16 cellular contexts compared by ENCODE assay signal in the genomic region with DNA sequence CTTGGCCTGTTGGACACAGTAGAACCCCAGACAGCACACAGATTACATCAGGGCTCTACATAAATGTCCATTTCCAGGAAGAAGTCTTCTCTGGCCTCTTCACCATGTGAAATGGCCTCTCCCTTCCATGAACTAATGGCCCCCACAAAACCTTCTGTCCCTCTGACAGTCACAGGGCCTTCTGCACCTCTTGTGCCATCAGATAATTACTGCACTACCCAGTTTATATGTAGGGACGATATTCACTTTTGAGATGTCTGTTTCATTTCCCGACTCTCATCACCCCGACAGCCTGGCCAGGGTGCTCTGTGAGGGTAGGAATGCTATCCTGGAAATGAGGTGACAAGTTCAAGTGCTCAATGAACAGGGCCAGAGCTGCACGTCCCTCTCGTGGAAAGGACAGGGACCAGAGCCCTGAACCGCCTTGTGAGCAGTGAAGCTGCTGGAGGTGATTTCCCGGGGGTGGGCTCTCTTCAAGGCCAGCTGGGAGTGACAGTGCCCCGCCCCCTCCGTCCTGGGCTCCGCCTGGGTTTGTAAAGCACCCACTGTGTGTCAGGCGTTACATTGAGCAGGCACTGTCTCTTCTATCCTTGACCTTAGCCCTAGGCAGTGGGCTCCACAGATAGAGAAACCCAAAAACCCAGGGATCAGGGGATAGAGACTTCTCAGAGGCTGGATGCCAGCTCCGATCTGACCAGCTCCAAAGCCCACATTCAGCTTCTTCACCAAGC. TPM values are rescaled to one million over a fixed set of nuclear protein-coding genes. Genes with fewer than 3 reads are reported as not detected.
DNase-seq lines count a peak whose midpoint lies in the region; ATAC-seq and TF ChIP-seq lines count a peak whose summit lies in the region.
"Had no signal": no experiment of that assay in that cellular context is flagged by ENCODE, and none has a peak within 500 bp of the region (broad histone marks: within the 10 kb centered on the region; RNA-seq: fewer than 3 reads in every experiment).

No MANE protein-coding gene starts in this region.

- no peaks in the 10 kb centered on the region for H3K36me3 ChIP-seq in H7 (replicated peaks; ENCODE audit: control insufficient read depth, insufficient read depth, low read length)
- H3K36me3 ChIP-seq in naive thymus-derived CD4-positive, alpha-beta T cell (ENCODE audit: control insufficient read depth in 2 of 3, insufficient read depth in 3 of 3, low read length in 3 of 3) = peaks cover 0 to 21% (median 0%) of the 10 kb centered on the region in 3 experiments
- H3K36me3 ChIP-seq: breast epithelium, sigmoid colon, stomach, vagina had no signal

- no peaks in the 10 kb centered on the region for H3K9me3 ChIP-seq in naive thymus-derived CD4-positive, alpha-beta T cell (ENCODE audit: control insufficient read depth in 2 of 3, low read length in 3 of 3)
- H3K9me3 ChIP-seq: breast epithelium, sigmoid colon, stomach, vagina had no signal

- POLR2A ChIA-PET in naive thymus-derived CD4-positive, alpha-beta T cell (lab: Charles Lee) = interaction anchor here (0.9 to 3.7 kb wide), 10 partner anchors 10 to 100 kb away, joined by 3 to 50 read pairs (median 4); a partner anchor contains a TSS

- peak overlapping the region; percentile 38 to 92 (median 77) for H3K27ac Mint-ChIP-seq in CD14-positive monocyte
- peak overlapping the region; percentile 84 to 95 (median 91) for H3K27ac Mint-ChIP-seq in naive thymus-derived CD4-positive, alpha-beta T cell
- no peak overlapping the region for H3K27ac Mint-ChIP-seq in stimulated activated naive B cell treated with anti-CD40 and anti-IgM and Interleukin-4, amounts not matched to agents 10 μg/mL and 1 μg/mL and 100 μg/mL, for 72 hours

- intact Hi-C loops in CD14-positive monocyte (cut with micrococcal nuclease) = loop anchor here (5.0 to 10.0 kb wide), 4 partner anchors 42 to 1075 kb away; a partner anchor contains a TSS
- intact Hi-C loops in naive thymus-derived CD4-positive, alpha-beta T cell (cut with micrococcal nuclease) = loop anchor here (2.0 to 10.0 kb wide), 8 partner anchors 31 to 1075 kb away; a partner anchor contains a TSS

- H3K4me1 ChIP-seq in naive thymus-derived CD4-positive, alpha-beta T cell (ENCODE audit: control insufficient read depth in 2 of 2, insufficient read depth in 2 of 2, low read length in 2 of 2) = peaks cover 21 to 23% of the 10 kb centered on the region in 2 donors
- H3K4me1 ChIP-seq: breast epithelium had no signal

- CTCF ChIA-PET in naive thymus-derived CD4-positive, alpha-beta T cell (lab: Charles Lee) = interaction anchor here (0.6 to 2.0 kb wide), 4 partner anchors 23 to 101 kb away, joined by 3 to 10 read pairs (median 6); no protein-coding TSS in a partner anchor

- H3K27ac ChIP-seq in angular gyrus (ENCODE audit: low read depth, low read length) = peak overlapping the region; percentile 17
- peak overlapping the region; percentile 74 for H3K27ac ChIP-seq in naive thymus-derived CD4-positive, alpha-beta T cell (ENCODE audit: low read depth, low read length)
- H3K27ac ChIP-seq: breast epithelium, sigmoid colon, SK-N-MC, vagina had no signal

- H3K4me3 Mint-ChIP-seq in CD14-positive monocyte = peak overlapping the region; percentile 81 to 82
- peak overlapping the region; percentile 83 to 97 (median 88) for H3K4me3 Mint-ChIP-seq in naive thymus-derived CD4-positive, alpha-beta T cell
- no peak overlapping the region for H3K4me3 Mint-ChIP-seq in stimulated activated naive B cell treated with anti-CD40 and anti-IgM and Interleukin-4, amounts not matched to agents 10 μg/mL and 1 μg/mL and 100 μg/mL, for 72 hours

- H3K4me1 Mint-ChIP-seq in CD14-positive monocyte = peaks cover 39% of the 10 kb centered on the region
- H3K4me1 Mint-ChIP-seq in naive thymus-derived CD4-positive, alpha-beta T cell = peaks cover 17 to 38% (median 27%) of the 10 kb centered on the region in 7 donors
- H3K4me1 Mint-ChIP-seq in stimulated activated naive B cell treated with anti-CD40 and anti-IgM and Interleukin-4, amounts not matched to agents 10 μg/mL and 1 μg/mL and 100 μg/mL, for 72 hours = peaks cover 14 to 25% of the 10 kb centered on the region in 2 donors

- no peak for TF ChIP-seq CTCF in CD14-positive monocyte (IDR thresholded peaks at IDR 0.05)

- no peak for ATAC-seq in naive thymus-derived CD4-positive, alpha-beta T cell
- ATAC-seq in SK-N-SH treated with all-trans-retinoic acid at 6 μM for 48 hours = no peak
- no peak for ATAC-seq in stimulated activated naive B cell treated with anti-CD40 and anti-IgM and Interleukin-4, amounts not matched to agents 10 μg/mL and 1 μg/mL and 100 μg/mL, for 72 hours (replicated peaks)

- no peak overlapping the region for H3K4me3 ChIP-seq in H7 (ENCODE audit: insufficient read depth, low read depth, low read length)
- H3K4me3 ChIP-seq in naive thymus-derived CD4-positive, alpha-beta T cell (ENCODE audit: low read length) = peak overlapping the region; percentile 55
- H3K4me3 ChIP-seq: breast epithelium, sigmoid colon, SK-N-MC, stomach, vagina had no signal

- H3K36me3 Mint-ChIP-seq in CD14-positive monocyte = peaks cover 0 to 11% of the 10 kb centered on the region in 2 donors
- peaks cover 0 to 26% (median 19%) of the 10 kb centered on the region in 5 donors for H3K36me3 Mint-ChIP-seq in naive thymus-derived CD4-positive, alpha-beta T cell
- peaks cover 0 to 7% of the 10 kb centered on the region in 2 donors for H3K36me3 Mint-ChIP-seq in stimulated activated naive B cell treated with anti-CD40 and anti-IgM and Interleukin-4, amounts not matched to agents 10 μg/mL and 1 μg/mL and 100 μg/mL, for 72 hours

- DNase-seq in CD14-positive monocyte (ENCODE audit: low spot score) (no peak), H7 (peak; percentile 67), globus pallidus (ENCODE audit: low spot score) (no peak), NCI-H2029 (lab: John Stamatoyannopoulos, UW) (no peak)
- DNase-seq in naive thymus-derived CD4-positive, alpha-beta T cell = no peak
- DNase-seq in stimulated activated naive B cell treated with anti-CD40 and anti-IgM and Interleukin-4, amounts not matched to agents 10 μg/mL and 1 μg/mL and 100 μg/mL, for 72 hours = no peak
- DNase-seq: activated CD4-positive, CD25-positive, alpha-beta regulatory T cell; NCI-H1105 treated with DMSO at 0.1 percent for 48 hours; NCI-H345; sigmoid colon; stomach had no signal

- H3K27me3 Mint-ChIP-seq in CD14-positive monocyte (ENCODE audit: low read depth in 3 of 3) = peaks cover 32 to 37% (median 36%) of the 10 kb centered on the region in 3 donors
- peaks cover 0 to 30% (median 0%) of the 10 kb centered on the region in 5 donors for H3K27me3 Mint-ChIP-seq in naive thymus-derived CD4-positive, alpha-beta T cell
- peaks cover 14 to 25% of the 10 kb centered on the region in 2 donors for H3K27me3 Mint-ChIP-seq in stimulated activated naive B cell treated with anti-CD40 and anti-IgM and Interleukin-4, amounts not matched to agents 10 μg/mL and 1 μg/mL and 100 μg/mL, for 72 hours

- H3K9me3 Mint-ChIP-seq in CD14-positive monocyte = peaks cover 0 to 8% (median 2%) of the 10 kb centered on the region in 7 donors
- H3K9me3 Mint-ChIP-seq in naive thymus-derived CD4-positive, alpha-beta T cell = peaks cover 0 to 6% (median 0%) of the 10 kb centered on the region in 11 donors
- no peaks in the 10 kb centered on the region for H3K9me3 Mint-ChIP-seq in stimulated activated naive B cell treated with anti-CD40 and anti-IgM and Interleukin-4, amounts not matched to agents 10 μg/mL and 1 μg/mL and 100 μg/mL, for 72 hours

- H3K27me3 ChIP-seq in H7 (ENCODE audit: control insufficient read depth, insufficient read depth, low read length) = peaks cover 28% of the 10 kb centered on the region
- no peaks in the 10 kb centered on the region for H3K27me3 ChIP-seq in naive thymus-derived CD4-positive, alpha-beta T cell (ENCODE audit: control insufficient read depth in 2 of 2, insufficient read depth in 2 of 2, low read length in 2 of 2)
- H3K27me3 ChIP-seq: vagina had no signal

TF ChIP-seq in SK-N-SH treated with all-trans-retinoic acid at 6 μM for 48 hours, 23 proteins besides CTCF, POLR2A, EP300 and RAD21 (continues in another document):
- TF ChIP-seq GLIS3 (CRISPR knock-in tag; IDR thresholded peaks at IDR 0.05) (no peak), ESRRG (CRISPR knock-in tag; IDR thresholded peaks at IDR 0.05) (no peak), TOX (CRISPR knock-in tag; IDR thresholded peaks at IDR 0.05; ENCODE audit: borderline replicate concordance) (no peak), ZNF565 (CRISPR knock-in tag; conservative IDR thresholded peaks at IDR 0.05; ENCODE audit: low read depth) (no peak), OSR1 (CRISPR knock-in tag; IDR thresholded peaks at IDR 0.05) (no peak)
- TF ChIP-seq, protein P1, sequence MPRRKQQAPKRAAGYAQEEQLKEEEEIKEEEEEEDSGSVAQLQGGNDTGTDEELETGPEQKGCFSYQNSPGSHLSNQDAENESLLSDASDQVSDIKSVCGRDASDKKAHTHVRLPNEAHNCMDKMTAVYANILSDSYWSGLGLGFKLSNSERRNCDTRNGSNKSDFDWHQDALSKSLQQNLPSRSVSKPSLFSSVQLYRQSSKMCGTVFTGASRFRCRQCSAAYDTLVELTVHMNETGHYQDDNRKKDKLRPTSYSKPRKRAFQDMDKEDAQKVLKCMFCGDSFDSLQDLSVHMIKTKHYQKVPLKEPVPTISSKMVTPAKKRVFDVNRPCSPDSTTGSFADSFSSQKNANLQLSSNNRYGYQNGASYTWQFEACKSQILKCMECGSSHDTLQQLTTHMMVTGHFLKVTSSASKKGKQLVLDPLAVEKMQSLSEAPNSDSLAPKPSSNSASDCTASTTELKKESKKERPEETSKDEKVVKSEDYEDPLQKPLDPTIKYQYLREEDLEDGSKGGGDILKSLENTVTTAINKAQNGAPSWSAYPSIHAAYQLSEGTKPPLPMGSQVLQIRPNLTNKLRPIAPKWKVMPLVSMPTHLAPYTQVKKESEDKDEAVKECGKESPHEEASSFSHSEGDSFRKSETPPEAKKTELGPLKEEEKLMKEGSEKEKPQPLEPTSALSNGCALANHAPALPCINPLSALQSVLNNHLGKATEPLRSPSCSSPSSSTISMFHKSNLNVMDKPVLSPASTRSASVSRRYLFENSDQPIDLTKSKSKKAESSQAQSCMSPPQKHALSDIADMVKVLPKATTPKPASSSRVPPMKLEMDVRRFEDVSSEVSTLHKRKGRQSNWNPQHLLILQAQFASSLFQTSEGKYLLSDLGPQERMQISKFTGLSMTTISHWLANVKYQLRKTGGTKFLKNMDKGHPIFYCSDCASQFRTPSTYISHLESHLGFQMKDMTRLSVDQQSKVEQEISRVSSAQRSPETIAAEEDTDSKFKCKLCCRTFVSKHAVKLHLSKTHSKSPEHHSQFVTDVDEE (CRISPR knock-in tag; IDR thresholded peaks at IDR 0.05) = no peak

RNA-seq across cellular contexts. Expression of a gene that starts 3.1 kb away (rescaled TPM):
- polyA plus RNA-seq in CD14-positive monocyte = 1 to 10 TPM; 6.4 to 7.2 TPM
- total RNA-seq in H7 (2014; rRNA removed; shearing (Covaris generic)) = 1.6 and 3.4 TPM in 2 replicates
- 100 to 1,000 TPM in 3 of 5 experiments, 10 to 100 TPM in 2; 64.6 to 114 (median 104) TPM for total RNA-seq in naive thymus-derived CD4-positive, alpha-beta T cell
- polyA plus RNA-seq in naive thymus-derived CD4-positive, alpha-beta T cell = 10 to 100 TPM; 10.5 to 24.8 TPM

RNA-seq across cellular contexts. Expression of a gene that starts 10.2 kb away (rescaled TPM):
- 1 to 10 TPM; 1.5 to 3.1 TPM for polyA plus RNA-seq in CD14-positive monocyte
- 8.2 and 8.8 TPM in 2 replicates for total RNA-seq in H7 (2014; rRNA removed; shearing (Covaris generic))
- under 1 TPM in 4 of 5 experiments, not detected in 1; 0.12 to 0.24 (median 0.14) TPM for total RNA-seq in naive thymus-derived CD4-positive, alpha-beta T cell
- under 1 TPM; 0.24 to 0.71 TPM for polyA plus RNA-seq in naive thymus-derived CD4-positive, alpha-beta T cell

Comparison
In these comparisons a context has a peak if more than half of its experiments do, and no peak if none do; other contexts are left out.
1. H3K4me3 Mint-ChIP-seq: peak in CD14-positive monocyte (2 of 2) and naive thymus-derived CD4-positive, alpha-beta T cell (10 of 10); none in stimulated activated naive B cell treated with anti-CD40 and anti-IgM and Interleukin-4, amounts not matched to agents 10 μg/mL and 1 μg/mL and 100 μg/mL, for 72 hours (0 of 2).
2. RNA of a gene that starts 3.1 kb away (total RNA-seq): 64.6 to 114 TPM in naive thymus-derived CD4-positive, alpha-beta T cell; 1.6 to 3.4 TPM in H7; every median in the first group is over 10 times any median in the second.